1 cellular context compared by ENCODE assay signal in the genomic region with DNA sequence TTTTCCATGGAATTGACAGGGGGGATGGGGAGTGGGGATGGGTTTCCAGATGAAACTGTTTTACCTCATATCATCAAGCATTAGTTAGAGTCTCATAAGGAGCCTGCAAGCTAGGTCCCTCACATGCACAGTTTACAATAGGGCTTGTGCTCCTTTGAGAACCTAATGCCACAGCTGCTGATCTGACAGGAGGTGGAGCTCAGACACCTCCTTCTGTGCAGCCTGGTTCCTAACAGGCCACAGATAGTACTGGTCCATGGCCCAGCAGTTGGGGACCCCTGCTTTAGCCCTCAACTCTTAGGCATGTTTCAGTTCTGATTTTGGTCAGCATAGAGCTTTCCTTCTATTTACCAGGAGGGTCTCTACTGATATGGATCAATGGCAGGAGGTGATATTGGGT.
TF ChIP-seq lines count a peak whose summit lies in the region.

No MANE protein-coding gene starts in this region.

TF ChIP-seq in endothelial cell of umbilical vein, 7 proteins besides CTCF, POLR2A, EP300 and RAD21 (continued from another document):
- TF ChIP-seq POLR2AphosphoS5 (IDR thresholded peaks at IDR 0.05; ENCODE audit: insufficient read depth, low read depth, low read length) = no peak
